ENCODE assay signal across 8 cellular contexts in the genomic region with DNA sequence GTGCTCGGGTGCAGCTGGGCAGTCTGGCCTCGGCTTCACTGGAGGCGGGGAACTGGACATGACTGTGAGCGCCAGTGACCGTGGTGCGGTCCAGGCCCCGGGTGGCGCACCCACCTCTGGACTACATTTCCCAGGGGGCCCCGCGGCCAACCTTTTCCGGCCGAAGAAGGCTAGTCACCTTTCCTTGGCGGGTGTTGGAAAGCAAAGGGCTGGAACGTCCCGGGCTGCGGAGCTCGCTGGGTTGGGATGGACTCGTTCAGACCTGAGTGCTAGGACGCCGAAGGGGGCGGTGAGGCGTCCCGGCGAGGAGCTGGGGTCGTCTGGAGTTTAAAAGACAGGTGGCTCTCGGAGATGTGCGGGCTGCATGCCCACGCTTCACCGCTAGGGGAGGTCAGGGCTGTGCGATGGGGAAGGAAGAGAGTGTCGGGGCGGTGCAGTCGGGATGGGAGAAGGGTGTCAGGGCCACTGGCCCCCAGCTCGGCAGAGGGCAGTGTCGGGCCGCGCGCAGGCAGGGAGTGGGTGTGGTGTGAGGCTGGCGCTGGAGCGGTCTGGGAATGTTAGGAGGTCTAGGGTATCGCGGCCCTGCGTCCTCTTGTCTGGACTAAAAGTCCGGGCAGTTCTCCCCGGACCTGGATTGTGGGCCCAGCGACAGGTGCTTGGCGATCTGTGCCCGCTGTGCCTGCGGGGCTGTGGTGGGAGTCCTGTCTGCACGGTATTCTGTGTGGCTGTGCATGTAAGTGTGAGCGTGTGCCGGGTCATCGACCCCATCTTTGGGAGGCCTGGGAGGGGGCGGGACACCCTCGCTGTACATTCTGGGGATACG. TPM values are rescaled to one million over a fixed set of nuclear protein-coding genes. Genes with fewer than 3 reads are reported as not detected.
DNase-seq lines count a peak whose midpoint lies in the region; ATAC-seq and TF ChIP-seq lines count a peak whose summit lies in the region.

No MANE protein-coding gene starts in this region.

- H3K9me3 Mint-ChIP-seq in immature natural killer cell = no peaks in the 10 kb centered on the region

- peaks cover 0 to 4% (median 2%) of the 10 kb centered on the region in 3 donors for H3K27me3 Mint-ChIP-seq in immature natural killer cell (ENCODE audit: low read depth in 3 of 3)

- ATAC-seq in HG03442 (IDR thresholded peaks at IDR 0.05; ENCODE audit: unreplicated experiment) (peak; percentile 81), HG02884 (IDR thresholded peaks at IDR 0.05; ENCODE audit: unreplicated experiment) (no peak)

- H3K4me3 ChIP-seq in GM06990 (replicated peaks; ENCODE audit: low read depth, low read length) = peak overlapping the region; percentile 62
- H3K4me3 ChIP-seq in cardiac fibroblast (replicated peaks in 1 of 2; ENCODE audit: low read depth in 2 of 2, low read length in 2 of 2) = peak overlapping the region; percentile 58 to 68

- H3K27ac Mint-ChIP-seq in immature natural killer cell = peak overlapping the region; percentile 84 to 95 (median 88)

- DNase-seq in GM06990 (ENCODE audit: extremely low read depth, insufficient read length) = peak; percentile 75
- peak; percentile 47 to 58 (median 56) for DNase-seq in activated CD4-positive, CD25-positive, alpha-beta regulatory T cell (lab: John Stamatoyannopoulos, UW)
- peak; percentile 74 to 78 for DNase-seq in cardiac fibroblast (ENCODE audit: low read depth in 2 of 2)
- DNase-seq in immature natural killer cell = peak; percentile 78 to 85 (median 79)
- DNase-seq in stimulated activated CD4-positive, alpha-beta T cell treated with anti-CD3 and anti-CD28 coated beads, Interleukin-15, amount 100 ng/mL, for 48 hours (ENCODE audit: low read depth in 2 of 2) = peak; percentile 58 to 65
- DNase-seq in NCI-H1048 (lab: John Stamatoyannopoulos, UW) = no peak

- peak; percentile 55 for TF ChIP-seq CTCF in GM06990 (IDR thresholded peaks at IDR 0.05; ENCODE audit: insufficient read depth, low read length, poor library complexity, severe bottlenecking)
- TF ChIP-seq CTCF in cardiac fibroblast (IDR thresholded peaks at IDR 0.05; ENCODE audit: low read depth, low read length) = peak; percentile 80

- peak overlapping the region; percentile 92 to 99 (median 98) for H3K4me3 Mint-ChIP-seq in immature natural killer cell

- no peaks in the 10 kb centered on the region for H3K36me3 ChIP-seq in GM06990 (ENCODE audit: control insufficient read depth, insufficient read depth, low read length)

- H3K4me1 Mint-ChIP-seq in immature natural killer cell = peaks cover 16 to 17% of the 10 kb centered on the region in 2 donors

- H3K27me3 ChIP-seq in GM06990 (replicated peaks; ENCODE audit: control insufficient read depth, insufficient read depth, low read length) = no peaks in the 10 kb centered on the region

- H3K36me3 Mint-ChIP-seq in immature natural killer cell = peaks cover 6 to 30% (median 21%) of the 10 kb centered on the region in 3 donors

RNA-seq across cellular contexts. Expression of gene ZNF568, which starts 57.1 kb away (rescaled TPM):
- polyA plus RNA-seq in immature natural killer cell = 10 to 100 TPM in 2 of 3 donors, 1 to 10 TPM in 1; 8.6 to 15.4 (median 10.1) TPM

RNA-seq across cellular contexts. Expression of gene ZNF829, which starts 57.1 kb away (rescaled TPM):
- polyA plus RNA-seq in immature natural killer cell = 1 to 10 TPM in 2 of 3 donors, under 1 TPM in 1; 0.13 to 3.9 (median 1.6) TPM
